18 cellular contexts compared by ENCODE assay signal in genomic region chr3:18062289-18063025, GRCh38.
DNase-seq lines count a peak whose midpoint lies in the region; ATAC-seq, FAIRE-seq and TF ChIP-seq lines count a peak whose summit lies in the region.
"Had no signal": no experiment of that assay in that cellular context is flagged by ENCODE, and none has a peak within 500 bp of the region (broad histone marks: within the 10 kb centered on the region; RNA-seq: fewer than 3 reads in every experiment).

No MANE protein-coding gene starts in this region.

- H3K4me2 ChIP-seq in DND-41 (ENCODE audit: insufficient read depth, low read length), result no peak overlapping the region
- H3K4me2 ChIP-seq in astrocyte (ENCODE audit: low read length), result peak overlapping the region; percentile 59

- H2AFZ ChIP-seq in DND-41 (ENCODE audit: low read depth, low read length), result no peak overlapping the region; the same call in 1 of the 2 replicates
- peak overlapping the region; percentile 57 for H2AFZ ChIP-seq in astrocyte (ENCODE audit: low read depth, low read length)

- H3K79me2 ChIP-seq in DND-41 (ENCODE audit: insufficient read depth, low read length) (no peaks in the 10 kb centered on the region), astrocyte (ENCODE audit: insufficient read depth, low read length) (no peaks in the 10 kb centered on the region)

- BruUV-seq in Calu3 (replicated peaks; lab: Mats Ljungman, UMichigan), result no TSS peak

- CTCF ChIA-PET in Calu3 (lab: Charles Lee), result no interaction called here

- no peak for TF ChIP-seq CTCF in DND-41 (IDR thresholded peaks at IDR 0.05; ENCODE audit: borderline replicate concordance, extremely low read depth, low read length, poor library complexity, severe bottlenecking)
- TF ChIP-seq CTCF in astrocyte (IDR thresholded peaks at IDR 0.05; ENCODE audit: insufficient read depth, low read depth, low read length), result no peak
- no peak for TF ChIP-seq CTCF in Calu3 (IDR thresholded peaks at IDR 0.05; ENCODE audit: unreplicated experiment)

- H3K27me3 Mint-ChIP-seq in astrocyte (ENCODE audit: low read depth, unreplicated experiment) (no peaks in the 10 kb centered on the region), Calu3 (ENCODE audit: unreplicated experiment) (no peaks in the 10 kb centered on the region)
- H3K27me3 Mint-ChIP-seq in activated T-helper 1 cell treated with anti-CD3 and anti-CD28 coated beads, Interleukin-12 subunit alpha, Interleukin-12 subunit beta, Interleukin-2, Interleukin-4 antibody, amounts not matched to agents 30 ng/mL and 10 ng/mL and 1 ng/mL, durations not matched to agents 14 hours and 24 hours and 36 hours (ENCODE audit: insufficient read depth), result peaks cover 2% of the 10 kb centered on the region

- H3K36me3 ChIP-seq in DND-41 (ENCODE audit: insufficient read depth, low read length) (no peaks in the 10 kb centered on the region), astrocyte (ENCODE audit: insufficient read depth, low read length) (no peaks in the 10 kb centered on the region)
- H3K36me3 ChIP-seq: gastroesophageal sphincter had no signal

- DNase-seq in DND-41 (no peak), HT1080 (ENCODE audit: low read depth) (peak; percentile 74), astrocyte (ENCODE audit: low read depth) (peak; percentile 54), kidney tubule cell (ENCODE audit: low spot score) (peak; percentile 66), Calu3 (no peak)
- no peak for DNase-seq in activated T-helper 1 cell treated with anti-CD3 and anti-CD28 coated beads, Interleukin-12 subunit alpha, Interleukin-12 subunit beta, Interleukin-2, Interleukin-4 antibody, amounts not matched to agents 30 ng/mL and 10 ng/mL and 1 ng/mL, durations not matched to agents 14 hours and 24 hours and 36 hours (ENCODE audit: low spot score)
- DNase-seq: activated CD4-positive, CD25-positive, alpha-beta regulatory T cell treated with anti-CD3 and anti-CD28 coated beads, Interleukin-2, amount 50 U/mL, for 72 hours; activated T-cell treated with anti-CD3 and anti-CD28 coated beads, Interleukin-2, amount 50 U/mL, for 24 hours; C1 segment of cervical spinal cord; dorsolateral prefrontal cortex; MM.1S; NCI-H2171 treated with DMSO at 0.1 percent for 48 hours; stimulated activated CD4-positive, alpha-beta T cell treated with anti-CD3 and anti-CD28 coated beads, Interleukin-2, amount 100 ng/mL, for 24 hours; SW 1271 had no signal

- no peak overlapping the region for H3K4me3 ChIP-seq in DND-41 (ENCODE audit: low read depth in 1 of 2, low read length in 2 of 2)
- no peak overlapping the region for H3K4me3 ChIP-seq in astrocyte (ENCODE audit: insufficient read depth, low read depth, low read length)
- H3K4me3 ChIP-seq: dorsolateral prefrontal cortex, gastroesophageal sphincter had no signal

- H3K9me3 ChIP-seq in DND-41 (ENCODE audit: insufficient read depth, low read length, severe bottlenecking) (peaks cover 5% of the 10 kb centered on the region), astrocyte (ENCODE audit: insufficient read depth, low read depth, low read length) (no peaks in the 10 kb centered on the region)
- H3K9me3 ChIP-seq: gastroesophageal sphincter had no signal

- peaks cover 18% of the 10 kb centered on the region for H3K4me1 Mint-ChIP-seq in astrocyte (ENCODE audit: low read depth, unreplicated experiment)
- peaks cover 8% of the 10 kb centered on the region for H3K4me1 Mint-ChIP-seq in Calu3 (ENCODE audit: low read depth, unreplicated experiment)
- H3K4me1 Mint-ChIP-seq in activated T-helper 1 cell treated with anti-CD3 and anti-CD28 coated beads, Interleukin-12 subunit alpha, Interleukin-12 subunit beta, Interleukin-2, Interleukin-4 antibody, amounts not matched to agents 30 ng/mL and 10 ng/mL and 1 ng/mL, durations not matched to agents 14 hours and 24 hours and 36 hours (ENCODE audit: low read depth), result no peaks in the 10 kb centered on the region

- intact Hi-C loops in Calu3 (cut with micrococcal nuclease; ENCODE audit: unreplicated experiment), result no loop called here
- intact Hi-C loops in activated T-helper 1 cell treated with anti-CD3 and anti-CD28 coated beads, Interleukin-12 subunit alpha, Interleukin-12 subunit beta, Interleukin-2, Interleukin-4 antibody, amounts not matched to agents 30 ng/mL and 10 ng/mL and 1 ng/mL, durations not matched to agents 14 hours and 24 hours and 36 hours (cut with micrococcal nuclease), result no loop called here

- H3K4me3 Mint-ChIP-seq in astrocyte (ENCODE audit: unreplicated experiment), result no peak overlapping the region
- no peak overlapping the region for H3K4me3 Mint-ChIP-seq in Calu3 (ENCODE audit: low read depth, unreplicated experiment)
- H3K4me3 Mint-ChIP-seq in activated T-helper 1 cell treated with anti-CD3 and anti-CD28 coated beads, Interleukin-12 subunit alpha, Interleukin-12 subunit beta, Interleukin-2, Interleukin-4 antibody, amounts not matched to agents 30 ng/mL and 10 ng/mL and 1 ng/mL, durations not matched to agents 14 hours and 24 hours and 36 hours, result no peak overlapping the region
- H3K4me3 Mint-ChIP-seq: activated T-cell treated with anti-CD3 and anti-CD28 coated beads, Interleukin-2, amount 50 U/mL, for 24 hours had no signal

- H3K4me1 ChIP-seq in DND-41 (ENCODE audit: insufficient read depth, low read length) (peaks cover 9% of the 10 kb centered on the region), astrocyte (ENCODE audit: insufficient read depth, low read length) (peaks cover 6% of the 10 kb centered on the region)
- H3K4me1 ChIP-seq: gastroesophageal sphincter had no signal

- ATAC-seq in DND-41 (ENCODE audit: insufficient read depth, low read depth) (no peak), GM21737 (IDR thresholded peaks at IDR 0.05; ENCODE audit: unreplicated experiment) (no peak), GM21390 (IDR thresholded peaks at IDR 0.05; ENCODE audit: unreplicated experiment) (no peak)
- ATAC-seq: gastroesophageal sphincter had no signal

- peak overlapping the region; percentile 36 for H3K27ac ChIP-seq in DND-41 (ENCODE audit: low read length)
- peak overlapping the region; percentile 69 for H3K27ac ChIP-seq in astrocyte (ENCODE audit: low read depth, low read length)
- H3K27ac ChIP-seq: gastroesophageal sphincter had no signal

- no peak overlapping the region for H3K27ac Mint-ChIP-seq in astrocyte (ENCODE audit: unreplicated experiment)
- no peak overlapping the region for H3K27ac Mint-ChIP-seq in Calu3 (ENCODE audit: unreplicated experiment)
- no peak overlapping the region for H3K27ac Mint-ChIP-seq in activated T-helper 1 cell treated with anti-CD3 and anti-CD28 coated beads, Interleukin-12 subunit alpha, Interleukin-12 subunit beta, Interleukin-2, Interleukin-4 antibody, amounts not matched to agents 30 ng/mL and 10 ng/mL and 1 ng/mL, durations not matched to agents 14 hours and 24 hours and 36 hours
- H3K27ac Mint-ChIP-seq: activated T-cell treated with anti-CD3 and anti-CD28 coated beads, Interleukin-2, amount 50 U/mL, for 24 hours had no signal

- FAIRE-seq in astrocyte (lab: Jason Lieb, UNC), result no peak
- FAIRE-seq: G401.6 had no signal

- H3K27me3 ChIP-seq in DND-41 (ENCODE audit: insufficient read depth, low read length, poor library complexity), result no peaks in the 10 kb centered on the region
- H3K27me3 ChIP-seq in astrocyte (ENCODE audit: insufficient read depth, low read length), result no peaks in the 10 kb centered on the region
- H3K27me3 ChIP-seq: dorsolateral prefrontal cortex, gastroesophageal sphincter had no signal

- H3K9me3 Mint-ChIP-seq in astrocyte (ENCODE audit: unreplicated experiment), result peaks cover 1% of the 10 kb centered on the region
- no peaks in the 10 kb centered on the region for H3K9me3 Mint-ChIP-seq in Calu3 (ENCODE audit: low read depth, unreplicated experiment)
- H3K9me3 Mint-ChIP-seq in activated T-helper 1 cell treated with anti-CD3 and anti-CD28 coated beads, Interleukin-12 subunit alpha, Interleukin-12 subunit beta, Interleukin-2, Interleukin-4 antibody, amounts not matched to agents 30 ng/mL and 10 ng/mL and 1 ng/mL, durations not matched to agents 14 hours and 24 hours and 36 hours, result no peaks in the 10 kb centered on the region
- H3K9me3 Mint-ChIP-seq: activated T-cell treated with anti-CD3 and anti-CD28 coated beads, Interleukin-2, amount 50 U/mL, for 24 hours had no signal

- H3K36me3 Mint-ChIP-seq in astrocyte (ENCODE audit: low read depth, unreplicated experiment) (no peaks in the 10 kb centered on the region), Calu3 (ENCODE audit: insufficient read depth, unreplicated experiment) (no peaks in the 10 kb centered on the region)
- H3K36me3 Mint-ChIP-seq in activated T-helper 1 cell treated with anti-CD3 and anti-CD28 coated beads, Interleukin-12 subunit alpha, Interleukin-12 subunit beta, Interleukin-2, Interleukin-4 antibody, amounts not matched to agents 30 ng/mL and 10 ng/mL and 1 ng/mL, durations not matched to agents 14 hours and 24 hours and 36 hours (ENCODE audit: low read depth), result no peaks in the 10 kb centered on the region

- H4K20me1 ChIP-seq in DND-41 (ENCODE audit: insufficient read depth, low read length), result no peaks in the 10 kb centered on the region
- no peaks in the 10 kb centered on the region for H4K20me1 ChIP-seq in astrocyte (ENCODE audit: insufficient read depth, low read length)

- H3K9ac ChIP-seq in DND-41 (ENCODE audit: low read depth, low read length), result no peak overlapping the region
- no peak overlapping the region for H3K9ac ChIP-seq in astrocyte (ENCODE audit: low read length)

Comparison
In these comparisons a context has a peak if more than half of its experiments do, and no peak if none do; other contexts are left out.
1. DNase-seq: peak in HT1080 (single experiment), astrocyte (single experiment) and kidney tubule cell (single experiment); none in DND-41 (single experiment), Calu3 (single experiment) and activated T-helper 1 cell treated with anti-CD3 and anti-CD28 coated beads, Interleukin-12 subunit alpha, Interleukin-12 subunit beta, Interleukin-2, Interleukin-4 antibody, amounts not matched to agents 30 ng/mL and 10 ng/mL and 1 ng/mL, durations not matched to agents 14 hours and 24 hours and 36 hours (single experiment).